In genomic region chr1:26786437-26787380, GRCh38 we compare ENCODE assay signal across 1 cellular context.
A peak's percentile ranks its signal among the peaks of the same experiment; 100 is the strongest.
TF ChIP-seq lines count a peak whose summit lies in the region.

No MANE protein-coding gene starts in this region.

TF ChIP-seq in HepG2, 621 proteins besides CTCF, POLR2A, EP300 and RAD21 (continued from another document and continues in another):
- no peak for TF ChIP-seq CSRNP2 (CRISPR knock-in tag; conservative IDR thresholded peaks at IDR 0.05; ENCODE audit: low read depth)
- no peak for TF ChIP-seq ZNF329 (CRISPR knock-in tag; IDR thresholded peaks at IDR 0.05; ENCODE audit: low read depth)
- TF ChIP-seq ZNF44 (CRISPR knock-in tag; IDR thresholded peaks at IDR 0.05): no peak
- no peak for TF ChIP-seq CENPBD1 (CRISPR knock-in tag; IDR thresholded peaks at IDR 0.05; ENCODE audit: borderline replicate concordance, low read depth)
- TF ChIP-seq MYPOP (CRISPR knock-in tag; IDR thresholded peaks at IDR 0.05): no peak
- no peak for TF ChIP-seq SNRNP70 (IDR thresholded peaks at IDR 0.05; ENCODE audit: low read depth, low read length)
- TF ChIP-seq ARNTL (CRISPR knock-in tag; IDR thresholded peaks at IDR 0.05): no peak
- TF ChIP-seq PREB (CRISPR knock-in tag; IDR thresholded peaks at IDR 0.05): no peak
- peak; percentile 63 for TF ChIP-seq PATZ1 (CRISPR knock-in tag; IDR thresholded peaks at IDR 0.05)
- no peak for TF ChIP-seq ZBTB8A (CRISPR knock-in tag; IDR thresholded peaks at IDR 0.05; ENCODE audit: borderline replicate concordance, low read depth)
- TF ChIP-seq ZFP90 (CRISPR knock-in tag; IDR thresholded peaks at IDR 0.05; ENCODE audit: borderline replicate concordance): no peak
- no peak for TF ChIP-seq TIGD3 (CRISPR knock-in tag; IDR thresholded peaks at IDR 0.05; ENCODE audit: borderline replicate concordance)
- no peak for TF ChIP-seq DNMT3B (CRISPR knock-in tag; conservative IDR thresholded peaks at IDR 0.05)
- no peak for TF ChIP-seq ZNF33A (CRISPR knock-in tag; IDR thresholded peaks at IDR 0.05; ENCODE audit: borderline replicate concordance)
- peak; percentile 95 for TF ChIP-seq DRAP1 (CRISPR knock-in tag; IDR thresholded peaks at IDR 0.05)
- TF ChIP-seq ZBTB14 (CRISPR knock-in tag; IDR thresholded peaks at IDR 0.05): no peak
- no peak for TF ChIP-seq ZNF354B (CRISPR knock-in tag; IDR thresholded peaks at IDR 0.05)
- no peak for TF ChIP-seq ZNF670 (CRISPR knock-in tag; IDR thresholded peaks at IDR 0.05; ENCODE audit: borderline replicate concordance)
- 0 out of 2 replicates have a peak, but pooled peaks have one; percentile 19 for TF ChIP-seq ZNF788 (CRISPR knock-in tag; IDR thresholded peaks at IDR 0.05; ENCODE audit: borderline replicate concordance)
- TF ChIP-seq NR2C2 (CRISPR knock-in tag; IDR thresholded peaks at IDR 0.05; ENCODE audit: borderline replicate concordance): no peak
- TF ChIP-seq FIP1L1 (IDR thresholded peaks at IDR 0.05; ENCODE audit: borderline replicate concordance, insufficient read depth, low read depth, low read length): no peak
- no peak for TF ChIP-seq ZBTB21 (CRISPR knock-in tag; IDR thresholded peaks at IDR 0.05)
- TF ChIP-seq ZNF10 (CRISPR knock-in tag; IDR thresholded peaks at IDR 0.05; ENCODE audit: borderline replicate concordance, low read depth): no peak
- no peak for TF ChIP-seq GPBP1L1 (CRISPR knock-in tag; IDR thresholded peaks at IDR 0.05)
- no peak for TF ChIP-seq MED8 (CRISPR knock-in tag; IDR thresholded peaks at IDR 0.05; ENCODE audit: insufficient replicate concordance)
- no peak for TF ChIP-seq ATF7-NPFF (CRISPR knock-in tag; IDR thresholded peaks at IDR 0.05; ENCODE audit: low read depth)
- no peak for TF ChIP-seq ZNF484 (CRISPR knock-in tag; IDR thresholded peaks at IDR 0.05; ENCODE audit: borderline replicate concordance, low read depth)
- peak; percentile 27; the same call in 1 of the 2 replicates for TF ChIP-seq TFDP1 (CRISPR knock-in tag; IDR thresholded peaks at IDR 0.05; ENCODE audit: borderline replicate concordance)
- no peak for TF ChIP-seq ZNF572 (CRISPR knock-in tag; IDR thresholded peaks at IDR 0.05)
- no peak for TF ChIP-seq ATM (IDR thresholded peaks at IDR 0.05; ENCODE audit: borderline replicate concordance)
- no peak for TF ChIP-seq MXD4 (CRISPR knock-in tag; IDR thresholded peaks at IDR 0.05)
- TF ChIP-seq SP1 (IDR thresholded peaks at IDR 0.05): no peak
- TF ChIP-seq SP1 (CRISPR knock-in tag; IDR thresholded peaks at IDR 0.05): peak; percentile 33; the same call in 1 of the 2 replicates
- TF ChIP-seq SMAD9 (CRISPR knock-in tag; IDR thresholded peaks at IDR 0.05): no peak
- TF ChIP-seq ZNF816 (CRISPR knock-in tag; IDR thresholded peaks at IDR 0.05; ENCODE audit: borderline replicate concordance): no peak
- TF ChIP-seq CREB1 (IDR thresholded peaks at IDR 0.05): no peak
- TF ChIP-seq CREB1 (CRISPR knock-in tag; IDR thresholded peaks at IDR 0.05): peak; percentile 25
- no peak for TF ChIP-seq ARID3A (IDR thresholded peaks at IDR 0.05; ENCODE audit: low read depth, low read length)
- TF ChIP-seq ZNF556 (CRISPR knock-in tag; IDR thresholded peaks at IDR 0.05; ENCODE audit: borderline replicate concordance): 0 out of 2 replicates have a peak, but pooled peaks have one; percentile 41
- no peak for TF ChIP-seq SRY (CRISPR knock-in tag; IDR thresholded peaks at IDR 0.05)
- no peak for TF ChIP-seq ZNF569 (CRISPR knock-in tag; IDR thresholded peaks at IDR 0.05; ENCODE audit: borderline replicate concordance)
- TF ChIP-seq ZFP62 (CRISPR knock-in tag; IDR thresholded peaks at IDR 0.05): no peak
- peak; percentile 16; the same call in 1 of the 2 replicates for TF ChIP-seq ZNF646 (CRISPR knock-in tag; IDR thresholded peaks at IDR 0.05)
